ENCODE assay signal across 21 cellular contexts in the genomic region with DNA sequence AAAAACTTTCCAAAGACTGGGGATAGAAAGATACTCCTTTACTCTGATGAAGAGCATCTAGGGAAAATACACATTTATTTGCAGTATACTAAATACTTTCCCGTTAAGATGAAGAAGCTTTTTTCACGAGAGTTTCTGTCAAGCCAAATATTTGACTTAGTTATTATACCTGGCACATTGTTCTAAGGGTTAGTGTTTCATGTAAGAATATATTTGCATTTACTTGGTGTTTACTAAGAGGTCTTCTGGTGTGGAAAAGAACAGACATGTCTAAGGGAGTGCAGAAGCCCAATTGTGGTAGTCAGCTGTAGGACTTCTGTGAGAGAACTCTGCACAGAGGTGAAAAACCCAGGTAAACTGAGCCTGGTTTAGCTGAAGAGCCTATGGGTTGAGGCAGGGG.
A peak's percentile ranks its signal among the peaks of the same experiment; 100 is the strongest.
DNase-seq lines count a peak whose midpoint lies in the region; ATAC-seq and TF ChIP-seq lines count a peak whose summit lies in the region.
"Had no signal": no experiment of that assay in that cellular context is flagged by ENCODE, and none has a peak within 500 bp of the region (broad histone marks: within the 10 kb centered on the region; RNA-seq: fewer than 3 reads in every experiment).

No MANE protein-coding gene starts in this region.

- H2BK12ac ChIP-seq in neuronal stem cell (ENCODE audit: low read length) = no peak overlapping the region

- no peak overlapping the region for H2BK5ac ChIP-seq in neuronal stem cell (ENCODE audit: low read length)

- H3K4me3 ChIP-seq in PC-3 (ENCODE audit: low read length) (no peak overlapping the region), neuronal stem cell (ENCODE audit: low read length in 2 of 2) (no peak overlapping the region)
- H3K4me3 ChIP-seq: BLaER1 treated with 17β-estradiol and CSF1 and Interleukin-3, amounts not matched to agents 10 nM and 100 nM; GM12878 had no signal

- CTCF ChIA-PET in PC-3 (lab: Charles Lee) = no interaction called here

- H2AK5ac ChIP-seq in neuronal stem cell (ENCODE audit: low read depth, low read length) = no peak overlapping the region

- H3F3A ChIP-seq in PC-3 (ENCODE audit: low read length, unreplicated experiment) = no peaks in the 10 kb centered on the region

- no peak overlapping the region for H3K9ac ChIP-seq in PC-3 (ENCODE audit: low read length)
- no peak overlapping the region for H3K9ac ChIP-seq in neuronal stem cell (ENCODE audit: low read depth, low read length, poor library complexity)
- H3K9ac ChIP-seq: BLaER1 treated with 17β-estradiol and CSF1 and Interleukin-3, amounts not matched to agents 10 nM and 100 nM had no signal

- intact Hi-C loops in PC-3 (cut with micrococcal nuclease) = no loop called here

- no peak overlapping the region for H4K91ac ChIP-seq in neuronal stem cell (ENCODE audit: low read depth, low read length, poor library complexity)

- no peaks in the 10 kb centered on the region for H4K20me1 ChIP-seq in PC-3 (ENCODE audit: low read length)
- H4K20me1 ChIP-seq: BLaER1 treated with 17β-estradiol and CSF1 and Interleukin-3, amounts not matched to agents 10 nM and 100 nM had no signal

- H3K79me2 ChIP-seq in PC-3 (ENCODE audit: low read length) = no peaks in the 10 kb centered on the region

- no peak overlapping the region for H3K4ac ChIP-seq in neuronal stem cell (ENCODE audit: low read length)

- H4K8ac ChIP-seq in neuronal stem cell (ENCODE audit: low read depth, low read length) = no peak overlapping the region

- no peak overlapping the region for H3K14ac ChIP-seq in neuronal stem cell (ENCODE audit: low read length)

- H3K9me2 ChIP-seq in PC-3 (replicated peaks; ENCODE audit: low read length) = no peaks in the 10 kb centered on the region

- peak overlapping the region; percentile 42; the same call in 1 of the 2 replicates for H3K27ac ChIP-seq in C4-2B
- no peak overlapping the region for H3K27ac ChIP-seq in PC-3 (ENCODE audit: low read length)
- no peak overlapping the region for H3K27ac ChIP-seq in neuronal stem cell (replicated peaks; ENCODE audit: low read length)
- H3K27ac ChIP-seq: BLaER1 treated with 17β-estradiol and CSF1 and Interleukin-3, amounts not matched to agents 10 nM and 100 nM had no signal

- no peak overlapping the region for H3K18ac ChIP-seq in neuronal stem cell (ENCODE audit: low read length)

- H3K36me3 ChIP-seq in PC-3 (ENCODE audit: low read depth, low read length) (no peaks in the 10 kb centered on the region), neuronal stem cell (replicated peaks in 1 of 2; ENCODE audit: control insufficient read depth in 2 of 2, insufficient read depth in 2 of 2, low read length in 2 of 2) (no peaks in the 10 kb centered on the region)
- H3K36me3 ChIP-seq: BLaER1 treated with 17β-estradiol and CSF1 and Interleukin-3, amounts not matched to agents 10 nM and 100 nM had no signal

- no peak overlapping the region for H2AFZ ChIP-seq in PC-3 (ENCODE audit: low read length)
- H2AFZ ChIP-seq in neuronal stem cell (ENCODE audit: low read length) = no peak overlapping the region

- POLR2A ChIA-PET in PC-3 (lab: Charles Lee; ENCODE audit: unreplicated experiment) = no interaction called here

- no CpG with 5 or more reads among the region's 2 CpGs for WGBS in neuronal stem cell (ENCODE audit: extremely low coverage in 2 of 2, insufficient read length in 2 of 2, insufficient replicate concordance in 1 of 2), 2 donors

- ATAC-seq in PC-3 = peak; percentile 53; the same call in 1 of the 2 replicates
- ATAC-seq in GM18909 (IDR thresholded peaks at IDR 0.05; ENCODE audit: poor library complexity, unreplicated experiment) = no peak
- ATAC-seq: GM12878 had no signal

- H3K79me1 ChIP-seq in neuronal stem cell (ENCODE audit: low read depth, low read length) = no peaks in the 10 kb centered on the region

- no peaks in the 10 kb centered on the region for H3K4me1 ChIP-seq in PC-3 (ENCODE audit: insufficient read depth, low read length)
- peaks cover 4 to 10% of the 10 kb centered on the region in 2 donors for H3K4me1 ChIP-seq in neuronal stem cell (ENCODE audit: control insufficient read depth in 2 of 2, insufficient read depth in 1 of 2, low read depth in 1 of 2, low read length in 2 of 2)
- H3K4me1 ChIP-seq: BLaER1 treated with 17β-estradiol and CSF1 and Interleukin-3, amounts not matched to agents 10 nM and 100 nM had no signal

- TF ChIP-seq CTCF in C4-2B (conservative IDR thresholded peaks at IDR 0.05) (no peak), PC-3 (conservative IDR thresholded peaks at IDR 0.05; ENCODE audit: low read depth, low read length) (no peak)

- peak overlapping the region; percentile 15 for H2BK15ac ChIP-seq in neuronal stem cell (ENCODE audit: low read length)

- H3K23ac ChIP-seq in neuronal stem cell (ENCODE audit: low read depth, low read length, poor library complexity) = no peak overlapping the region

- H3K9me3 ChIP-seq in PC-3 (ENCODE audit: low read length) (no peaks in the 10 kb centered on the region), neuronal stem cell (replicated peaks in 1 of 2; ENCODE audit: control insufficient read depth in 2 of 2, insufficient read depth in 1 of 2, low read depth in 1 of 2, low read length in 2 of 2) (no peaks in the 10 kb centered on the region)
- H3K9me3 ChIP-seq: BLaER1 treated with 17β-estradiol and CSF1 and Interleukin-3, amounts not matched to agents 10 nM and 100 nM had no signal

- no peak overlapping the region for H3K4me2 ChIP-seq in PC-3 (ENCODE audit: low read length)
- H3K4me2 ChIP-seq in neuronal stem cell (ENCODE audit: insufficient read depth, low read length, poor library complexity, severe bottlenecking) = no peak overlapping the region
- H3K4me2 ChIP-seq: BLaER1 treated with 17β-estradiol and CSF1 and Interleukin-3, amounts not matched to agents 10 nM and 100 nM had no signal

- H3K27me3 ChIP-seq in PC-3 (ENCODE audit: low read length) (no peaks in the 10 kb centered on the region), neuronal stem cell (ENCODE audit: control insufficient read depth in 3 of 3, insufficient read depth in 3 of 3, low read depth in 1 of 3, low read length in 3 of 3) (no peaks in the 10 kb centered on the region)
- H3K27me3 ChIP-seq: BLaER1 treated with 17β-estradiol and CSF1 and Interleukin-3, amounts not matched to agents 10 nM and 100 nM had no signal

- DNase-seq in PC-3 (no peak), neuronal stem cell (ENCODE audit: low spot score) (no peak), NCI-H1436 (lab: John Stamatoyannopoulos, UW) (no peak)
- no peak for DNase-seq in stimulated activated CD4-positive, alpha-beta T cell treated with anti-CD3 and anti-CD28 coated beads, Interleukin-4, amount 100 ng/mL, for 1 hour
- DNase-seq: 8988T; AML-193; CD4-positive, alpha-beta memory T cell; CD4-positive, CD25-positive, alpha-beta regulatory T cell; CD8-positive, alpha-beta memory T cell; COR-L47; DMS 273 treated with DMSO at 0.1 percent for 48 hours; DMS153; DMS53; DMS79; DND-41; EL; GDM1 had no signal

- no TSS peak for BruUV-seq in PC-3 (replicated peaks; lab: Mats Ljungman, UMichigan)

- H2BK120ac ChIP-seq in neuronal stem cell (ENCODE audit: low read depth, low read length) = no peak overlapping the region
